In genomic region chr2:4168834-4169233, GRCh38 we compare ENCODE assay signal across 1 cellular context.
TF ChIP-seq lines count a peak whose summit lies in the region.

No MANE protein-coding gene starts in this region.

TF ChIP-seq in GM23338, 12 proteins besides CTCF, POLR2A, EP300 and RAD21 (continued from another document):
- TF ChIP-seq ZNF462 (CRISPR knock-in tag; IDR thresholded peaks at IDR 0.05) (no peak), NANOG (IDR thresholded peaks at IDR 0.05; ENCODE audit: borderline replicate concordance) (no peak), EZH2phosphoT487 (IDR thresholded peaks at IDR 0.05; ENCODE audit: unreplicated experiment) (no peak)
TF ChIP-seq in GM23338: peak in this region for 0.
